16 cellular contexts compared by ENCODE assay signal in genomic region chr2:201930831-201931230, GRCh38.
"Had no signal": no experiment of that assay in that cellular context is flagged by ENCODE, and none has a peak within 500 bp of the region (broad histone marks: within the 10 kb centered on the region; RNA-seq: fewer than 3 reads in every experiment).

No MANE protein-coding gene starts in this region.

- H3K4me3 Mint-ChIP-seq: effector memory CD8-positive, alpha-beta T cell had no signal

- H3K4me3 ChIP-seq: gastrocnemius medialis, heart left ventricle, lower lobe of right lung, right lobe of liver, stomach, thoracic aorta had no signal

- H3K36me3 Mint-ChIP-seq: naive B cell had no signal

- DNase-seq: activated CD4-positive, CD25-positive, alpha-beta regulatory T cell treated with anti-CD3 and anti-CD28 coated beads, Interleukin-2, amount 50 U/mL, for 72 hours; activated naive CD4-positive, alpha-beta T cell; activated T-cell treated with anti-CD3 and anti-CD28 coated beads for 4 hours; aorta; dermis blood vessel endothelial cell; effector memory CD8-positive, alpha-beta T cell; gastrocnemius medialis; heart left ventricle; lower lobe of right lung; midbrain; naive B cell; right lobe of liver; stomach; T-helper 1 cell; T1000 had no signal

- H3K27ac Mint-ChIP-seq: effector memory CD8-positive, alpha-beta T cell; naive B cell had no signal

- H3K9me3 Mint-ChIP-seq: effector memory CD8-positive, alpha-beta T cell had no signal

- ATAC-seq: effector memory CD8-positive, alpha-beta T cell; gastrocnemius medialis; heart left ventricle; lower lobe of right lung; right lobe of liver had no signal
